Comparison of ENCODE assay signal across 20 cellular contexts in the genomic region with DNA sequence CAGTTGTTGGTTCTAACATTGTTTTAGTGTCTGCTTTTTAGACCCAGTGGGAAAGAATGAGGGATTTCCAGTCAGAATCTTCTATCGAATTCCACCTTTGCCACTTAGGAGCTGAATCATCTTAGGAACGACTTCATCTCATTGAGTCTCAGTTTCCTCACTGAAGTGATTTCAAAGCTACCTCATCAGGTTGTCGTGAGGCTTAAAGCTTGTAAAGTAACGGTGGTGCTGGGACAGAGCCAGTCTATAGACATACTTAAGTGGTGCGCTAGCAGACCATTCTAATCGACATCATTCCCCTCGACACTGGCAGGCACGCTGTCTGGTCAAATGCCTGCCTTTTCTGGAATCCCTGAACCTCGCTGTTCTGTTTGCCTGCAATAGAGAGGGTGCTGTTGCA.
"Had no signal": no experiment of that assay in that cellular context is flagged by ENCODE, and none has a peak within 500 bp of the region (broad histone marks: within the 10 kb centered on the region; RNA-seq: fewer than 3 reads in every experiment).

No MANE protein-coding gene starts in this region.

- FAIRE-seq: endometrium, frontal cortex, keratinocyte, pancreas had no signal

- H3K4me1 ChIP-seq: pancreas, transverse colon, vagina had no signal

- ATAC-seq: effector memory CD8-positive, alpha-beta T cell; natural killer cell; stimulated activated memory B cell treated with anti-CD40 and anti-IgM and Interleukin-4, amounts not matched to agents 10 μg/mL and 1 μg/mL and 100 μg/mL, for 72 hours; stimulated activated naive CD8-positive, alpha-beta T cell treated with anti-CD3 and anti-CD28 coated beads, Interleukin-15, Interleukin-2, amounts not matched to agents 100 U/mL and 50 U/mL, for 24 hours had no signal

- DNase-seq: cerebellar nuclear complex; cortex of kidney; effector memory CD8-positive, alpha-beta T cell; erythroblast; left ventricle myocardium superior; natural killer cell; pancreas; retina; stimulated activated CD4-positive, alpha-beta T cell treated with anti-CD3 and anti-CD28 coated beads, Interleukin-2, amount 100 ng/mL, for 24 hours; stimulated activated CD4-positive, alpha-beta T cell treated with anti-CD3 and anti-CD28 coated beads, Interleukin-4, amount 100 ng/mL, for 4 hours; stimulated activated naive CD8-positive, alpha-beta T cell treated with anti-CD3 and anti-CD28 coated beads, Interleukin-15, Interleukin-2, amounts not matched to agents 100 U/mL and 50 U/mL, for 24 hours; transverse colon had no signal

- H3K4me3 ChIP-seq: lung, pancreas, suprapubic skin, transverse colon, vagina had no signal

- H3K27me3 ChIP-seq: neutrophil, pancreas, suprapubic skin, transverse colon, vagina had no signal

- H3K9me3 ChIP-seq: neutrophil, pancreas, suprapubic skin, transverse colon, vagina had no signal

- H3K27ac ChIP-seq: neutrophil, pancreas, suprapubic skin, transverse colon, vagina had no signal

- H3K36me3 ChIP-seq: neutrophil, pancreas, suprapubic skin, transverse colon, vagina had no signal
